ENCODE assay signal across 12 cellular contexts in genomic region chr11:113553235-113553634, GRCh38.
A peak's percentile ranks its signal among the peaks of the same experiment; 100 is the strongest.
DNase-seq lines count a peak whose midpoint lies in the region; ATAC-seq, FAIRE-seq and TF ChIP-seq lines count a peak whose summit lies in the region.
"Had no signal": no experiment of that assay in that cellular context is flagged by ENCODE, and none has a peak within 500 bp of the region (broad histone marks: within the 10 kb centered on the region; RNA-seq: fewer than 3 reads in every experiment).

No MANE protein-coding gene starts in this region.

- no peak overlapping the region for H4K5ac ChIP-seq in H1 (ENCODE audit: insufficient read length, low read depth, low read length)

- H2BK20ac ChIP-seq in H1 (ENCODE audit: low read length) = no peak overlapping the region

- TF ChIP-seq RAD21 in H1 (IDR thresholded peaks at IDR 0.05 in 1 of 2, conservative IDR thresholded peaks at IDR 0.05 in 1 of 2; ENCODE audit: low read depth in 2 of 2, low read length in 2 of 2) = no peak

- WGBS in H1 (ENCODE audit: extremely low coverage in 1 of 2, insufficient coverage in 1 of 2, insufficient read length in 1 of 2, insufficient replicate concordance in 2 of 2, low coverage in 1 of 2, low lambda C conversion rate in 2 of 2, missing lambda C conversion rate in 1 of 2), 2 experiments = 50% methylated on average over 8 of the region's 8 CpGs; no CpG with 5 or more reads in 1 of the 2 experiments
- 19% methylated on average over 8 of the region's 8 CpGs for WGBS in esophagus muscularis mucosa

- peak overlapping the region; percentile 13; the same call in 1 of the 2 replicates for H3K18ac ChIP-seq in H1 (ENCODE audit: extremely low read depth, low read length)

- no peaks in the 10 kb centered on the region for H3K27me3 ChIP-seq in H1 (replicated peaks in 1 of 4; ENCODE audit: control insufficient read depth in 3 of 4, extremely low read depth in 1 of 4, insufficient read depth in 3 of 4, low read length in 3 of 4)
- no peaks in the 10 kb centered on the region for H3K27me3 ChIP-seq in esophagus muscularis mucosa

- peak; percentile 42 for FAIRE-seq in H1 (lab: Jason Lieb, UNC)

- H3K4ac ChIP-seq in H1 (replicated peaks; ENCODE audit: insufficient read length, low read depth, low read length) = no peak overlapping the region

- no peaks in the 10 kb centered on the region for H3K36me3 ChIP-seq in H1 (ENCODE audit: control insufficient read depth in 2 of 4, insufficient read depth in 4 of 4, low read length in 3 of 4)
- H3K36me3 ChIP-seq in esophagus muscularis mucosa = no peaks in the 10 kb centered on the region

- no peak overlapping the region; the same call in 1 of the 2 replicates for H2AK5ac ChIP-seq in H1 (ENCODE audit: low read depth, low read length)

- no peaks in the 10 kb centered on the region for H4K20me1 ChIP-seq in H1 (replicated peaks in 1 of 2; ENCODE audit: control insufficient read depth in 1 of 2, insufficient read depth in 2 of 2, low read length in 2 of 2)

- ATAC-seq in HG03039 (IDR thresholded peaks at IDR 0.05; ENCODE audit: unreplicated experiment) = no peak
- ATAC-seq: natural killer cell had no signal

- peak overlapping the region in 1 of 2 experiments; percentile 22; a peak in 1 of 4 replicates for H3K4me2 ChIP-seq in H1 (ENCODE audit: insufficient read depth in 1 of 2, low read depth in 2 of 2, low read length in 2 of 2)

- no peak overlapping the region for H4K8ac ChIP-seq in H1 (ENCODE audit: extremely low read depth, insufficient read depth, low read length)

- H2BK12ac ChIP-seq in H1 (ENCODE audit: low read depth, low read length) = 0 out of 2 replicates have a peak overlapping the region, but pooled peaks have one; percentile 23

- H2BK120ac ChIP-seq in H1 (replicated peaks; ENCODE audit: low read depth, low read length) = no peak overlapping the region

- POLR2A ChIA-PET in H1 (lab: Charles Lee; ENCODE audit: partially characterized antibody) = interaction anchor here (1.6 kb wide), 1 partner anchor 13 kb away, joined by 4 read pairs; no protein-coding TSS in a partner anchor

- no peaks in the 10 kb centered on the region for H3K23me2 ChIP-seq in H1 (ENCODE audit: low read depth, low read length)

- TF ChIP-seq EP300 in H1 (IDR thresholded peaks at IDR 0.05; ENCODE audit: borderline replicate concordance in 1 of 2, low read depth in 2 of 2, low read length in 2 of 2) (no peak), esophagus muscularis mucosa (IDR thresholded peaks at IDR 0.05) (no peak)

- CTCF ChIA-PET in H1 (lab: Charles Lee; ENCODE audit: partially characterized antibody) = interaction anchor here (0.6 to 8.8 kb wide), 23 partner anchors 9 to 247 kb away, joined by 3 to 70 read pairs (median 4); partner anchors contain the start of gene TMPRSS5

- peak; percentile 74 for DNase-seq in AG08396 (ENCODE audit: low spot score)
- DNase-seq in M059J (ENCODE audit: low read depth) = peak; percentile 99
- DNase-seq in H1 (ENCODE audit: low read depth in 1 of 2, low spot score in 2 of 2) = peak in 1 of 2 experiments; percentile 49
- peak; percentile 19 for DNase-seq in middle frontal gyrus (ENCODE audit: extremely low spot score, low spot score)
- DNase-seq in activated CD4-positive, alpha-beta T cell treated with anti-CD3 and anti-CD28 coated beads for 4 hours = no peak
- no peak for DNase-seq in GM10266 (ENCODE audit: extremely low spot score)
- no peak for DNase-seq in esophagus muscularis mucosa (ENCODE audit: extremely low spot score)
- DNase-seq: activated naive CD4-positive, alpha-beta T cell treated with Interleukin-2 at 50 U/mL for 16 hours; CD4-positive, CD25-positive, alpha-beta regulatory T cell; natural killer cell had no signal

- no peak overlapping the region for H2AFZ ChIP-seq in H1 (ENCODE audit: low read length)

- 0 out of 2 replicates have a peak overlapping the region, but pooled peaks have one; percentile 2 for H2BK5ac ChIP-seq in H1 (ENCODE audit: low read depth, low read length)

- no peak overlapping the region for H3K9ac ChIP-seq in H1 (replicated peaks in 1 of 4; ENCODE audit: extremely low read depth in 1 of 4, low read depth in 3 of 4, low read length in 3 of 4)

- H3K4me1 ChIP-seq in H1 (replicated peaks in 1 of 4; ENCODE audit: control insufficient read depth in 3 of 4, insufficient read depth in 4 of 4, low read length in 3 of 4) = peaks cover 0 to 7% (median 5%) of the 10 kb centered on the region in 4 experiments; a peak in 3 of 7 replicates
- peaks cover 0 to 21% (median 18%) of the 10 kb centered on the region in 4 donors for H3K4me1 ChIP-seq in esophagus muscularis mucosa

- no peak overlapping the region for H2BK15ac ChIP-seq in H1 (ENCODE audit: low read length)

- no peak overlapping the region for H4K91ac ChIP-seq in H1 (replicated peaks; ENCODE audit: insufficient read length, low read length)

- H3K27ac ChIP-seq in H1 (ENCODE audit: low read depth, low read length) (no peak overlapping the region), esophagus muscularis mucosa (replicated peaks in 1 of 4) (peak overlapping the region in 2 of 4 donors; percentile 16 to 40)
- H3K27ac ChIP-seq: epithelial cell of prostate had no signal

- H3K79me1 ChIP-seq in H1 (ENCODE audit: low read depth, low read length) = no peaks in the 10 kb centered on the region

- TF ChIP-seq CTCF in H1 (IDR thresholded peaks at IDR 0.05; ENCODE audit: control extremely low read depth in 1 of 3, insufficient read depth in 1 of 3, low read depth in 1 of 3, low read length in 3 of 3) (no peak), GM10266 (IDR thresholded peaks at IDR 0.05; ENCODE audit: control insufficient read depth, insufficient read depth, low read depth, missing control alignments) (no peak), esophagus muscularis mucosa (IDR thresholded peaks at IDR 0.05) (no peak)

- H3K56ac ChIP-seq in H1 (replicated peaks; ENCODE audit: insufficient read length, low read depth, low read length) = no peak overlapping the region

- no peak overlapping the region for H3K4me3 ChIP-seq in H1 (ENCODE audit: extremely low read depth in 1 of 4, insufficient read depth in 2 of 4, low read depth in 3 of 4, low read length in 4 of 4)
- no peak overlapping the region for H3K4me3 ChIP-seq in esophagus muscularis mucosa

- no peak overlapping the region for H3K23ac ChIP-seq in H1 (ENCODE audit: insufficient read length)

- no peaks in the 10 kb centered on the region for H3K79me2 ChIP-seq in H1 (ENCODE audit: control insufficient read depth in 1 of 2, insufficient read depth in 2 of 2, low read length in 2 of 2)

- TF ChIP-seq POLR2A in H1 (IDR thresholded peaks at IDR 0.05; ENCODE audit: control extremely low read depth in 1 of 2, low read depth in 2 of 2, low read length in 2 of 2) = no peak
- no peak for TF ChIP-seq POLR2A in esophagus muscularis mucosa (IDR thresholded peaks at IDR 0.05; ENCODE audit: low read depth)

- H3K9me3 ChIP-seq in H1 (ENCODE audit: insufficient read depth in 2 of 2, low read depth in 1 of 2, low read length in 1 of 2) (no peaks in the 10 kb centered on the region), esophagus muscularis mucosa (no peaks in the 10 kb centered on the region)

- H3K14ac ChIP-seq in H1 (ENCODE audit: insufficient read length) = no peak overlapping the region

- intact Hi-C loops in esophagus muscularis mucosa (cut with DNase I) = no loop called here

TF ChIP-seq in H1, 55 proteins besides CTCF, POLR2A, EP300 and RAD21:
- no peak for TF ChIP-seq HDAC2 (IDR thresholded peaks at IDR 0.05; ENCODE audit: borderline replicate concordance in 1 of 2, low read depth in 2 of 2, low read length in 2 of 2)
- no peak for TF ChIP-seq TBP (IDR thresholded peaks at IDR 0.05; ENCODE audit: low read depth, low read length)
- TF ChIP-seq MAX (IDR thresholded peaks at IDR 0.05) = peak; percentile 64
- peak; percentile 59; the same call in 1 of the 2 replicates for TF ChIP-seq TEAD4 (IDR thresholded peaks at IDR 0.05; ENCODE audit: low read depth, low read length)
- 0 out of 2 replicates have a peak, but pooled peaks have one; percentile 52 for TF ChIP-seq JUN (IDR thresholded peaks at IDR 0.05; ENCODE audit: low read depth, low read length)
- no peak for TF ChIP-seq SIX5 (IDR thresholded peaks at IDR 0.05; ENCODE audit: low read depth, low read length)
- TF ChIP-seq GABPA (IDR thresholded peaks at IDR 0.05; ENCODE audit: borderline replicate concordance, insufficient read depth, low read length) = no peak
- TF ChIP-seq JUND (IDR thresholded peaks at IDR 0.05; ENCODE audit: low read length) = peak; percentile 93

Comparison
In these comparisons a context has a peak if more than half of its experiments do, and no peak if none do; other contexts are left out.
1. DNase-seq: peak in AG08396 (single experiment), M059J (single experiment) and middle frontal gyrus (single experiment); none in activated CD4-positive, alpha-beta T cell treated with anti-CD3 and anti-CD28 coated beads for 4 hours (0 of 2), GM10266 (single experiment) and esophagus muscularis mucosa (single experiment).